8 cellular contexts compared by ENCODE assay signal in genomic region chr17:75182569-75183436, GRCh38. TPM values are rescaled to one million over a fixed set of nuclear protein-coding genes. Genes with fewer than 3 reads are reported as not detected.
A peak's percentile ranks its signal among the peaks of the same experiment; 100 is the strongest.
DNase-seq lines count a peak whose midpoint lies in the region; ATAC-seq and TF ChIP-seq lines count a peak whose summit lies in the region.

Gene SUMO2 (minus strand): TSS chr17:75182959. CDS start chr17:75182834, 125 bp downstream.

- H3K4me3 ChIP-seq in adipocyte (ENCODE audit: low read length): peak within 1 kb of the TSS; percentile 97
- peak within 1 kb of the TSS; percentile 90 to 98 (median 95) for H3K4me3 ChIP-seq in transverse colon

- H3K27ac ChIP-seq in transverse colon: peak within 1 kb of the TSS; percentile 99 to 100 (median 100)

- peaks cover 10% of the 10 kb centered on the region for H3K4me1 ChIP-seq in adipocyte (ENCODE audit: control insufficient read depth, insufficient read depth, low read length)
- H3K4me1 ChIP-seq in transverse colon: peaks cover 8 to 33% (median 12%) of the 10 kb centered on the region in 4 donors

- H3K9me3 ChIP-seq in adipocyte (ENCODE audit: control insufficient read depth, low read length) (no peaks in the 10 kb centered on the region), transverse colon (no peaks in the 10 kb centered on the region)

- intact Hi-C loops in cardiac septum (cut with DNase I): loop anchor here (1.0 kb wide), 1 partner anchor 22 kb away; the partner anchor contains the start of gene NUP85
- intact Hi-C loops in transverse colon (cut with DNase I; ENCODE audit: low total_unique reads): no loop called here

- DNase-seq in NCI-H1417 treated with DMSO at 0.1 percent for 48 hours (lab: John Stamatoyannopoulos, UW) (peak; percentile 50), T follicular helper cell (ENCODE audit: low read depth) (peak; percentile 90), adipocyte (ENCODE audit: low read depth) (peak; percentile 98), cardiac septum (ENCODE audit: low spot score) (peak; percentile 96), pons (ENCODE audit: low spot score) (peak; percentile 86), transverse colon (peak; percentile 97)

- 2 to 33% methylated on average over 1 to 59 of the region's 92 CpGs for WGBS in transverse colon (ENCODE audit: low coverage in 1 of 2), 2 donors

- peak within 1 kb of the TSS; percentile 94 for H3K9ac ChIP-seq in adipocyte (ENCODE audit: low read length)

- no peak for TF ChIP-seq EP300 in transverse colon (IDR thresholded peaks at IDR 0.05; ENCODE audit: low read depth)

- peak; percentile 84 for TF ChIP-seq POLR2A in transverse colon (IDR thresholded peaks at IDR 0.05)

- peak; percentile 79 for ATAC-seq in HG02763 (IDR thresholded peaks at IDR 0.05; ENCODE audit: unreplicated experiment)

- peaks cover 16% of the 10 kb centered on the region for H3K36me3 ChIP-seq in adipocyte (ENCODE audit: control insufficient read depth, insufficient read depth, low read length, severe bottlenecking)
- H3K36me3 ChIP-seq in transverse colon: peaks cover 0 to 11% (median 0%) of the 10 kb centered on the region in 4 donors

- in situ Hi-C loops in transverse colon (cut with MboI; ENCODE audit: low pct_ligation_motif_present in 1 of 4, low pct_unique_long_range_greater_than_20kb in 1 of 4, low sequenced_read_pairs in 3 of 4): loop anchor here in 1 of 4 donors (25.0 kb wide), 1 partner anchor 221 kb away; the partner anchor contains the start of gene HID1

- TF ChIP-seq CTCF in GM12874 (IDR thresholded peaks at IDR 0.05; ENCODE audit: insufficient read depth, low read depth, low read length): peak; percentile 35; the same call in 1 of the 2 replicates
- peak in 2 of 5 experiments; percentile 46 to 55 for TF ChIP-seq CTCF in transverse colon (IDR thresholded peaks at IDR 0.05)

- H3K27me3 ChIP-seq in adipocyte (replicated peaks; ENCODE audit: control insufficient read depth, insufficient read depth, low read length) (no peaks in the 10 kb centered on the region), transverse colon (no peaks in the 10 kb centered on the region)

RNA-seq across cellular contexts. Expression of gene SUMO2, which starts in this region (rescaled TPM):
- 214 TPM for total RNA-seq in cardiac septum
- total RNA-seq in transverse colon: 10 to 100 TPM in 3 of 4 donors, 1 to 10 TPM in 1; 6.4 to 56.5 (median 47.9) TPM

Comparison
In these comparisons a context has a peak if more than half of its experiments do, and no peak if none do; other contexts are left out.
1. Peak in every context shown above with its lines: DNase-seq, ATAC-seq, H3K4me3 ChIP-seq and H3K27ac ChIP-seq.